In genomic region chr14:106185837-106186233, GRCh38 we compare ENCODE assay signal across 12 cellular contexts.
A peak's percentile ranks its signal among the peaks of the same experiment; 100 is the strongest.
DNase-seq lines count a peak whose midpoint lies in the region; ATAC-seq and TF ChIP-seq lines count a peak whose summit lies in the region.
"Had no signal": no experiment of that assay in that cellular context is flagged by ENCODE, and none has a peak within 500 bp of the region (broad histone marks: within the 10 kb centered on the region; RNA-seq: fewer than 3 reads in every experiment).

No MANE protein-coding gene starts in this region.

- H3K9me3 ChIP-seq in CD8-positive, alpha-beta T cell (ENCODE audit: low read length), result no peaks in the 10 kb centered on the region
- no peaks in the 10 kb centered on the region for H3K9me3 ChIP-seq in SK-N-SH
- no peaks in the 10 kb centered on the region for H3K9me3 ChIP-seq in breast epithelium

- H3K9ac ChIP-seq in SK-N-SH, result no peak overlapping the region
- H3K9ac ChIP-seq: parathyroid adenoma had no signal

- no peaks in the 10 kb centered on the region for H4K20me1 ChIP-seq in SK-N-SH (ENCODE audit: insufficient read depth)

- peak; percentile 41 to 82 (median 70) for DNase-seq in CD8-positive, alpha-beta T cell
- DNase-seq in SK-N-SH (no peak), osteocyte (ENCODE audit: extremely low spot score, unreplicated experiment) (no peak), NCI-H187 (lab: John Stamatoyannopoulos, UW) (no peak), breast epithelium (ENCODE audit: low spot score in 2 of 2) (no peak)
- DNase-seq in activated T-helper 1 cell treated with anti-CD3 and anti-CD28 coated beads, Interleukin-2, amount 50 U/mL, for 16 hours (ENCODE audit: low read depth in 1 of 2, low spot score in 1 of 2), result peak; percentile 48 to 49
- DNase-seq in stimulated activated CD4-positive, alpha-beta T cell treated with anti-CD3 and anti-CD28 coated beads, Interleukin-1b, Interleukin-23, amount 100 ng/mL, for 1 hour (ENCODE audit: low read depth in 2 of 2), result peak; percentile 28 to 46
- DNase-seq: EL, HFFc6, NCI-H1930 had no signal

- no peaks in the 10 kb centered on the region for H3K27me3 ChIP-seq in CD8-positive, alpha-beta T cell (ENCODE audit: insufficient read depth, low read length)
- H3K27me3 ChIP-seq in SK-N-SH (ENCODE audit: insufficient read depth) (no peaks in the 10 kb centered on the region), breast epithelium (no peaks in the 10 kb centered on the region)

- H3K27me3 Mint-ChIP-seq in CD8-positive, alpha-beta T cell (ENCODE audit: low read depth), result no peaks in the 10 kb centered on the region
- H3K27me3 Mint-ChIP-seq in osteocyte (ENCODE audit: unreplicated experiment), result no peaks in the 10 kb centered on the region

- WGBS in SK-N-SH (ENCODE audit: low lambda C conversion rate), result 0% methylated on average over 4 of the region's 4 CpGs

- TF ChIP-seq EP300 in SK-N-SH (IDR thresholded peaks at IDR 0.05; ENCODE audit: borderline replicate concordance in 1 of 2, low read depth in 1 of 2, low read length in 1 of 2), result no peak

- H3K27ac ChIP-seq in CD8-positive, alpha-beta T cell (ENCODE audit: low read depth, low read length), result no peak overlapping the region
- H3K27ac ChIP-seq in SK-N-SH (ENCODE audit: low read depth in 2 of 2, low read length in 1 of 2), result no peak overlapping the region
- no peak overlapping the region for H3K27ac ChIP-seq in breast epithelium
- H3K27ac ChIP-seq: parathyroid adenoma had no signal

- CTCF ChIA-PET in CD8-positive, alpha-beta T cell (lab: Charles Lee), result interaction anchor here (1.0 to 2.3 kb wide), 7 partner anchors 10 to 283 kb away, joined by 3 to 9 read pairs (median 4); no protein-coding TSS in a partner anchor
- CTCF ChIA-PET in SK-N-SH (lab: Yijun Ruan, JAX), result no interaction called here

- peaks cover 26% of the 10 kb centered on the region for H3K4me1 ChIP-seq in CD8-positive, alpha-beta T cell (ENCODE audit: insufficient read depth, low read length)
- H3K4me1 ChIP-seq in SK-N-SH (ENCODE audit: control insufficient read depth in 1 of 2, insufficient read depth in 2 of 2, low read depth in 1 of 2, low read length in 1 of 2) (no peaks in the 10 kb centered on the region), breast epithelium (no peaks in the 10 kb centered on the region)
- H3K4me1 ChIP-seq: parathyroid adenoma had no signal

- no peaks in the 10 kb centered on the region for H3K9me2 ChIP-seq in SK-N-SH

- intact Hi-C loops in CD8-positive, alpha-beta T cell (cut with DNase I, micrococcal nuclease), result loop anchor here (1.0 to 5.0 kb wide), 2 partner anchors 33 to 34 kb away; no protein-coding TSS in a partner anchor
- intact Hi-C loops in breast epithelium (cut with DNase I; ENCODE audit: low total_unique reads), result no loop called here

- no peak for TF ChIP-seq POLR2A in breast epithelium (IDR thresholded peaks at IDR 0.05)

- TF ChIP-seq RAD21 in SK-N-SH (IDR thresholded peaks at IDR 0.05; ENCODE audit: low read length), result no peak

- ATAC-seq in CD8-positive, alpha-beta T cell, result peak; percentile 64
- no peak for ATAC-seq in GM18909 (IDR thresholded peaks at IDR 0.05; ENCODE audit: poor library complexity, unreplicated experiment)

- no peaks in the 10 kb centered on the region for H3F3A ChIP-seq in SK-N-SH (replicated peaks; ENCODE audit: insufficient read depth)

- H3K9me3 Mint-ChIP-seq in CD8-positive, alpha-beta T cell, result no peaks in the 10 kb centered on the region
- H3K9me3 Mint-ChIP-seq in osteocyte (ENCODE audit: unreplicated experiment), result peaks cover 54% of the 10 kb centered on the region

- POLR2A ChIA-PET in CD8-positive, alpha-beta T cell (lab: Charles Lee), result no interaction called here
- POLR2A ChIA-PET in SK-N-SH (lab: Yijun Ruan, JAX), result no interaction called here

- H3K4me3 Mint-ChIP-seq in CD8-positive, alpha-beta T cell, result peak overlapping the region; percentile 18
- H3K4me3 Mint-ChIP-seq in osteocyte (ENCODE audit: unreplicated experiment), result no peak overlapping the region
- H3K4me3 Mint-ChIP-seq: HFFc6 had no signal

- H3K4me2 ChIP-seq in SK-N-SH, result no peak overlapping the region

- H3K36me3 Mint-ChIP-seq in CD8-positive, alpha-beta T cell, result no peaks in the 10 kb centered on the region
- no peaks in the 10 kb centered on the region for H3K36me3 Mint-ChIP-seq in osteocyte (ENCODE audit: unreplicated experiment)

- no peaks in the 10 kb centered on the region for H3K36me3 ChIP-seq in CD8-positive, alpha-beta T cell (ENCODE audit: insufficient read depth, low read length)
- H3K36me3 ChIP-seq in SK-N-SH (replicated peaks in 1 of 2; ENCODE audit: control insufficient read depth in 1 of 2, insufficient read depth in 2 of 2, low read length in 1 of 2) (no peaks in the 10 kb centered on the region), breast epithelium (no peaks in the 10 kb centered on the region)

- no peaks in the 10 kb centered on the region for H3K79me2 ChIP-seq in SK-N-SH (ENCODE audit: insufficient read depth)
- H3K79me2 ChIP-seq: parathyroid adenoma had no signal

- no peak overlapping the region for H2AFZ ChIP-seq in SK-N-SH (ENCODE audit: low read depth)
- H2AFZ ChIP-seq: parathyroid adenoma had no signal

- H3K4me1 Mint-ChIP-seq in CD8-positive, alpha-beta T cell (ENCODE audit: low read depth), result peaks cover 26% of the 10 kb centered on the region
- no peaks in the 10 kb centered on the region for H3K4me1 Mint-ChIP-seq in osteocyte (ENCODE audit: unreplicated experiment)

- H3K27ac Mint-ChIP-seq in CD8-positive, alpha-beta T cell, result peak overlapping the region; percentile 32
- H3K27ac Mint-ChIP-seq in osteocyte (ENCODE audit: unreplicated experiment), result no peak overlapping the region
- H3K27ac Mint-ChIP-seq: HFFc6 had no signal

- peak; percentile 52 for TF ChIP-seq CTCF in CD8-positive, alpha-beta T cell (IDR thresholded peaks at IDR 0.05)
- TF ChIP-seq CTCF in SK-N-SH (IDR thresholded peaks at IDR 0.05) (peak; percentile 35), osteocyte (IDR thresholded peaks at IDR 0.05) (no peak), breast epithelium (IDR thresholded peaks at IDR 0.05) (no peak)

- no peak overlapping the region for H3K4me3 ChIP-seq in CD8-positive, alpha-beta T cell (ENCODE audit: low read depth, low read length)
- no peak overlapping the region for H3K4me3 ChIP-seq in SK-N-SH (ENCODE audit: low read depth in 2 of 2, low read length in 1 of 2)
- H3K4me3 ChIP-seq in breast epithelium, result no peak overlapping the region

TF ChIP-seq in SK-N-SH, 30 proteins besides CTCF, POLR2A, EP300 and RAD21 (continues in another document):
- no peak for TF ChIP-seq USF2 (IDR thresholded peaks at IDR 0.05; ENCODE audit: borderline replicate concordance, low read depth, low read length)
- no peak for TF ChIP-seq SIN3A (IDR thresholded peaks at IDR 0.05; ENCODE audit: borderline replicate concordance, low read depth, low read length)
- no peak for TF ChIP-seq PBX3 (IDR thresholded peaks at IDR 0.05)
- TF ChIP-seq GATA2 (CRISPR knock-in tag; IDR thresholded peaks at IDR 0.05), result no peak
- TF ChIP-seq USF1 (IDR thresholded peaks at IDR 0.05; ENCODE audit: borderline replicate concordance, low read depth), result no peak
- TF ChIP-seq TCF12 (IDR thresholded peaks at IDR 0.05), result no peak
- TF ChIP-seq NFIC (IDR thresholded peaks at IDR 0.05; ENCODE audit: borderline replicate concordance), result no peak
- no peak for TF ChIP-seq NRF1 (IDR thresholded peaks at IDR 0.05; ENCODE audit: low read depth, low read length)
- TF ChIP-seq ZBTB33 (IDR thresholded peaks at IDR 0.05; ENCODE audit: borderline replicate concordance, low read depth), result no peak
- no peak for TF ChIP-seq GABPA (IDR thresholded peaks at IDR 0.05; ENCODE audit: low read depth)
- no peak for TF ChIP-seq FOSL2 (IDR thresholded peaks at IDR 0.05; ENCODE audit: borderline replicate concordance, low read depth)
- TF ChIP-seq RXRA (IDR thresholded peaks at IDR 0.05; ENCODE audit: borderline replicate concordance, low read depth), result no peak
- no peak for TF ChIP-seq EZH2phosphoT487 (IDR thresholded peaks at IDR 0.05; ENCODE audit: borderline replicate concordance, low read depth)

Comparison
In these comparisons a context has a peak if more than half of its experiments do, and no peak if none do; other contexts are left out.
1. DNase-seq: peak in CD8-positive, alpha-beta T cell (7 of 7), activated T-helper 1 cell treated with anti-CD3 and anti-CD28 coated beads, Interleukin-2, amount 50 U/mL, for 16 hours (2 of 2) and stimulated activated CD4-positive, alpha-beta T cell treated with anti-CD3 and anti-CD28 coated beads, Interleukin-1b, Interleukin-23, amount 100 ng/mL, for 1 hour (2 of 2); none in SK-N-SH (single experiment), osteocyte (single experiment), NCI-H187 (0 of 2) and breast epithelium (0 of 2).
2. CTCF ChIP-seq: peak in CD8-positive, alpha-beta T cell (single experiment) and SK-N-SH (single experiment); none in osteocyte (single experiment) and breast epithelium (0 of 3).